ENCODE assay signal across 9 cellular contexts in genomic region chr7:151351967-151352366, GRCh38. TPM values are rescaled to one million over a fixed set of nuclear protein-coding genes. Genes with fewer than 3 reads are reported as not detected.
DNase-seq lines count a peak whose midpoint lies in the region; ATAC-seq and TF ChIP-seq lines count a peak whose summit lies in the region.
"Had no signal": no experiment of that assay in that cellular context is flagged by ENCODE, and none has a peak within 500 bp of the region (broad histone marks: within the 10 kb centered on the region; RNA-seq: fewer than 3 reads in every experiment).

No MANE protein-coding gene starts in this region.

- peaks cover 31% of the 10 kb centered on the region for H3K4me1 Mint-ChIP-seq in activated T-helper 2 cell treated with anti-CD3 and anti-CD28 coated beads, Interferon-gamma antibody, Interleukin-2, Interleukin-4, amounts not matched to agents 10 μg/mL and 5 μg/mL and 100 μg/mL, durations not matched to agents 14 hours and 24 hours and 36 hours (ENCODE audit: low read depth)

- H3K36me3 ChIP-seq in Loucy (ENCODE audit: insufficient read depth, low read length) (peaks cover 28% of the 10 kb centered on the region; the same call in 1 of the 2 replicates), H7 (replicated peaks; ENCODE audit: control insufficient read depth, insufficient read depth, low read length) (peaks cover 21% of the 10 kb centered on the region)

- peaks cover 45% of the 10 kb centered on the region for H3K4me1 ChIP-seq in Loucy (ENCODE audit: insufficient read depth, low read length, poor library complexity, severe bottlenecking)

- H3K9ac ChIP-seq in Loucy (ENCODE audit: low read depth, low read length, poor library complexity, severe bottlenecking): peak overlapping the region; percentile 67

- H2AFZ ChIP-seq in Loucy (ENCODE audit: low read length): 0 out of 2 replicates have a peak overlapping the region, but pooled peaks have one; percentile 17

- H3F3A ChIP-seq in Loucy (ENCODE audit: low read depth): peaks cover 12% of the 10 kb centered on the region; the same call in 1 of the 2 replicates

- H3K36me3 Mint-ChIP-seq in activated T-helper 2 cell treated with anti-CD3 and anti-CD28 coated beads, Interferon-gamma antibody, Interleukin-2, Interleukin-4, amounts not matched to agents 10 μg/mL and 5 μg/mL and 100 μg/mL, durations not matched to agents 14 hours and 24 hours and 36 hours (ENCODE audit: low read depth): peaks cover 63% of the 10 kb centered on the region

- intact Hi-C loops in activated T-helper 2 cell treated with anti-CD3 and anti-CD28 coated beads, Interferon-gamma antibody, Interleukin-2, Interleukin-4, amounts not matched to agents 10 μg/mL and 5 μg/mL and 100 μg/mL, durations not matched to agents 14 hours and 24 hours and 36 hours (cut with micrococcal nuclease): loop anchor here (2.0 to 5.0 kb wide), 3 partner anchors 119 to 323 kb away; partner anchors contain the start of genes ABCB8 and CHPF2

- DNase-seq in activated T-helper 2 cell treated with anti-CD3 and anti-CD28 coated beads, Interferon-gamma antibody, Interleukin-2, Interleukin-4, amounts not matched to agents 10 μg/mL and 5 μg/mL and 100 μg/mL, durations not matched to agents 14 hours and 24 hours and 36 hours (ENCODE audit: low spot score): peak; percentile 59
- peak in 2 of 3 experiments; percentile 11 to 28 for DNase-seq in stimulated activated CD4-positive, alpha-beta T cell treated with anti-CD3 and anti-CD28 coated beads, TNF-alpha, amount 100 ng/mL, for 4 hours (ENCODE audit: low read depth in 3 of 3)
- DNase-seq in AG08396 (ENCODE audit: low spot score) (no peak), NCI-H2196 treated with DMSO at 0.1 percent for 48 hours (lab: John Stamatoyannopoulos, UW; ENCODE audit: unreplicated experiment) (no peak), H7 (no peak)
- DNase-seq: NCI-H2081 treated with DMSO at 0.1 percent for 48 hours had no signal

- H3K9me3 ChIP-seq in Loucy (ENCODE audit: insufficient read depth, low read depth, low read length): no peaks in the 10 kb centered on the region

- H3K4me3 Mint-ChIP-seq in activated T-helper 2 cell treated with anti-CD3 and anti-CD28 coated beads, Interferon-gamma antibody, Interleukin-2, Interleukin-4, amounts not matched to agents 10 μg/mL and 5 μg/mL and 100 μg/mL, durations not matched to agents 14 hours and 24 hours and 36 hours (ENCODE audit: low read depth): peak overlapping the region; percentile 54

- no peaks in the 10 kb centered on the region for H3K9me2 ChIP-seq in Loucy (replicated peaks; ENCODE audit: low read depth, low read length)

- TF ChIP-seq CTCF in Loucy (conservative IDR thresholded peaks at IDR 0.05; ENCODE audit: low read length): no peak

- peaks cover 27% of the 10 kb centered on the region; the same call in 1 of the 2 replicates for H3K79me2 ChIP-seq in Loucy (ENCODE audit: insufficient read depth, low read length)

- peak overlapping the region; percentile 71 for H3K4me2 ChIP-seq in Loucy (ENCODE audit: low read depth, low read length, poor library complexity, severe bottlenecking)

- peak; percentile 33 for ATAC-seq in GM19043 (IDR thresholded peaks at IDR 0.05; ENCODE audit: low read depth, unreplicated experiment)
- no peak for ATAC-seq in GM18873 (IDR thresholded peaks at IDR 0.05; ENCODE audit: low FRiP score, unreplicated experiment)

- H3K27me3 Mint-ChIP-seq in activated T-helper 2 cell treated with anti-CD3 and anti-CD28 coated beads, Interferon-gamma antibody, Interleukin-2, Interleukin-4, amounts not matched to agents 10 μg/mL and 5 μg/mL and 100 μg/mL, durations not matched to agents 14 hours and 24 hours and 36 hours (ENCODE audit: low read depth): no peaks in the 10 kb centered on the region

- peak overlapping the region; percentile 90 for H3K27ac Mint-ChIP-seq in activated T-helper 2 cell treated with anti-CD3 and anti-CD28 coated beads, Interferon-gamma antibody, Interleukin-2, Interleukin-4, amounts not matched to agents 10 μg/mL and 5 μg/mL and 100 μg/mL, durations not matched to agents 14 hours and 24 hours and 36 hours

- H3K9me3 Mint-ChIP-seq in activated T-helper 2 cell treated with anti-CD3 and anti-CD28 coated beads, Interferon-gamma antibody, Interleukin-2, Interleukin-4, amounts not matched to agents 10 μg/mL and 5 μg/mL and 100 μg/mL, durations not matched to agents 14 hours and 24 hours and 36 hours: no peaks in the 10 kb centered on the region

- peaks cover 4% of the 10 kb centered on the region for H4K20me1 ChIP-seq in Loucy (ENCODE audit: insufficient read depth, low read length, poor library complexity, severe bottlenecking)

- H3K27me3 ChIP-seq in Loucy (ENCODE audit: insufficient read depth, low read length, poor library complexity, severe bottlenecking): no peaks in the 10 kb centered on the region
- no peaks in the 10 kb centered on the region for H3K27me3 ChIP-seq in H7 (ENCODE audit: control insufficient read depth, insufficient read depth, low read length)

- H3K4me3 ChIP-seq in Loucy (ENCODE audit: low read length, poor library complexity, severe bottlenecking): peak overlapping the region; percentile 61
- no peak overlapping the region for H3K4me3 ChIP-seq in H7 (ENCODE audit: insufficient read depth, low read depth, low read length)

RNA-seq across cellular contexts. Expression of gene NUB1, which starts 10.4 kb away (rescaled TPM):
- total RNA-seq in activated T-helper 2 cell treated with anti-CD3 and anti-CD28 coated beads, Interferon-gamma antibody, Interleukin-2, Interleukin-4, amounts not matched to agents 10 μg/mL and 5 μg/mL and 100 μg/mL, durations not matched to agents 14 hours and 24 hours and 36 hours: 49.2 and 57.0 TPM in 2 replicates
- 22.7 and 35.3 TPM in 2 replicates for total RNA-seq in H7 (2014; rRNA removed; shearing (Covaris generic))

RNA-seq across cellular contexts. Expression of gene WDR86, which starts 57.9 kb away (rescaled TPM):
- not detected in 2 replicates for total RNA-seq in activated T-helper 2 cell treated with anti-CD3 and anti-CD28 coated beads, Interferon-gamma antibody, Interleukin-2, Interleukin-4, amounts not matched to agents 10 μg/mL and 5 μg/mL and 100 μg/mL, durations not matched to agents 14 hours and 24 hours and 36 hours
- total RNA-seq in H7 (2014; rRNA removed; shearing (Covaris generic)): 40.6 and 40.8 TPM in 2 replicates

Comparison
In these comparisons a context has a peak if more than half of its experiments do, and no peak if none do; other contexts are left out.
1. DNase-seq: peak in activated T-helper 2 cell treated with anti-CD3 and anti-CD28 coated beads, Interferon-gamma antibody, Interleukin-2, Interleukin-4, amounts not matched to agents 10 μg/mL and 5 μg/mL and 100 μg/mL, durations not matched to agents 14 hours and 24 hours and 36 hours (single experiment) and stimulated activated CD4-positive, alpha-beta T cell treated with anti-CD3 and anti-CD28 coated beads, TNF-alpha, amount 100 ng/mL, for 4 hours (2 of 3); none in AG08396 (single experiment), NCI-H2196 treated with DMSO at 0.1 percent for 48 hours (single experiment) and H7 (single experiment).
2. RNA of gene WDR86, which starts 57.9 kb away (total RNA-seq): 40.6 to 40.8 TPM in H7; not detected in activated T-helper 2 cell treated with anti-CD3 and anti-CD28 coated beads, Interferon-gamma antibody, Interleukin-2, Interleukin-4, amounts not matched to agents 10 μg/mL and 5 μg/mL and 100 μg/mL, durations not matched to agents 14 hours and 24 hours and 36 hours; every median in the first group is over 10 times any median in the second.